Comparison of ENCODE assay signal across 1 cellular context in genomic region chr9:42388846-42389245, GRCh38.
TF ChIP-seq lines count a peak whose summit lies in the region.

No MANE protein-coding gene starts in this region.

TF ChIP-seq in GM23338, 12 proteins besides CTCF, POLR2A, EP300 and RAD21 (continued from another document):
- no peak for TF ChIP-seq ZNF462 (CRISPR knock-in tag; IDR thresholded peaks at IDR 0.05)
TF ChIP-seq in GM23338: peak in this region for 0.
